Comparison of ENCODE assay signal across 21 cellular contexts in the genomic region with DNA sequence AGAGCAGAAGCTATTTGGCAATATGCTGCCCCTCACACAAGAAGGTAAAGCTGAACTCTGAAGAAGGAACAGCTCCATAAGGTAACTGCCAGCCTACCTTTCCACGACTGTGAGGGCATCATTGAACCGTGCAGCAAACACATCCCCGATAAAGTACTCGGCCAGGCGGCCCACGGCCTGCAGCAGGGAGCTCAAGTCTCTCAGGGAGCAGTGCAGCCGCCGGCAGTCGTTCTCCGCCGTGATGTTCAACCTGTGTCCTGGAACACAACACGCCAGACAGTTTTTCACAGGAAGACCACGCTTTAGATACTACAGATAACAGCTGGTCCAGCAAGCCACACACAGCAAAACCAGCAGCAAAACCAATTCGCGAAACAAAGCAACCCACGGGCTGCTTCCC.
A peak's percentile ranks its signal among the peaks of the same experiment; 100 is the strongest.
DNase-seq lines count a peak whose midpoint lies in the region; ATAC-seq, FAIRE-seq and TF ChIP-seq lines count a peak whose summit lies in the region.
"Had no signal": no experiment of that assay in that cellular context is flagged by ENCODE, and none has a peak within 500 bp of the region (broad histone marks: within the 10 kb centered on the region; RNA-seq: fewer than 3 reads in every experiment).

No MANE protein-coding gene starts in this region.

- TF ChIP-seq EP300 in K562 (IDR thresholded peaks at IDR 0.05; ENCODE audit: low read length) = no peak

- intact Hi-C loops in K562 (cut with micrococcal nuclease) = no loop called here

- no peak overlapping the region for H3K18ac ChIP-seq in neuronal stem cell (ENCODE audit: low read length)

- peak overlapping the region; percentile 56 for H2BK5ac ChIP-seq in neuronal stem cell (ENCODE audit: low read length)

- POLR2A ChIA-PET in K562 (lab: Yijun Ruan, JAX) = interaction anchor here (1.4 kb wide), 1 partner anchor 18 kb away, joined by 3 read pairs; no protein-coding TSS in a partner anchor

- H3K9ac ChIP-seq in K562 (ENCODE audit: insufficient read depth in 1 of 2, low read depth in 2 of 2, low read length in 2 of 2) = no peak overlapping the region
- H3K9ac ChIP-seq in neuronal stem cell (ENCODE audit: low read depth, low read length, poor library complexity) = no peak overlapping the region
- H3K9ac ChIP-seq: KMS-11 had no signal

- H3K14ac ChIP-seq in neuronal stem cell (ENCODE audit: low read length) = no peak overlapping the region

- H3K4me1 ChIP-seq in K562 (replicated peaks in 1 of 2; ENCODE audit: control insufficient read depth in 2 of 2, insufficient read depth in 2 of 2, low read length in 2 of 2) = peaks cover 9 to 15% of the 10 kb centered on the region in 2 experiments; a peak in 4 of 5 replicates
- peaks cover 0 to 6% of the 10 kb centered on the region in 2 donors for H3K4me1 ChIP-seq in neuronal stem cell (ENCODE audit: control insufficient read depth in 2 of 2, insufficient read depth in 1 of 2, low read depth in 1 of 2, low read length in 2 of 2)
- H3K4me1 ChIP-seq: A549 had no signal

- DNase-seq in stimulated activated naive CD8-positive, alpha-beta T cell treated with anti-CD3 and anti-CD28 coated beads, Interleukin-15, Interleukin-2, amounts not matched to agents 100 U/mL and 50 U/mL, for 24 hours = no peak
- no peak for DNase-seq in K562 (ENCODE audit: extremely low read depth in 1 of 4, low spot score in 3 of 4)
- no peak for DNase-seq in neuronal stem cell (ENCODE audit: low spot score)
- DNase-seq in GF-D8 (lab: John Stamatoyannopoulos, UW) = no peak
- no peak for DNase-seq in SKM-1 treated with dmso at 0.1 percent for 144 hours (lab: John Stamatoyannopoulos, UW; ENCODE audit: unreplicated experiment)
- no peak for DNase-seq in NCI-H510A treated with DMSO at 0.1 percent for 48 hours (lab: John Stamatoyannopoulos, UW)
- DNase-seq: CD8-positive, alpha-beta T cell; DND-41; NCI-H1092 treated with DMSO at 0.1 percent for 48 hours; NCI-H1436 treated with DMSO at 0.1 percent for 48 hours; NCI-H1930; NCI-H510A; NCI-H748 treated with DMSO at 0.1 percent for 48 hours had no signal

- TF ChIP-seq RAD21 in K562 (CRISPR knock-in tag; conservative IDR thresholded peaks at IDR 0.05 in 1 of 2, IDR thresholded peaks at IDR 0.05 in 1 of 2) = no peak

- H3K4me3 Mint-ChIP-seq in stimulated activated naive CD8-positive, alpha-beta T cell treated with anti-CD3 and anti-CD28 coated beads, Interleukin-15, Interleukin-2, amounts not matched to agents 100 ng/mL and 50 ng/mL, for 24 hours = no peak overlapping the region
- H3K4me3 Mint-ChIP-seq: CD8-positive, alpha-beta T cell had no signal

- H2AK5ac ChIP-seq in neuronal stem cell (ENCODE audit: low read depth, low read length) = no peak overlapping the region

- H3K4me3 ChIP-seq in K562 = no peak overlapping the region
- no peak overlapping the region for H3K4me3 ChIP-seq in neuronal stem cell (ENCODE audit: low read length in 2 of 2)
- H3K4me3 ChIP-seq: A549 had no signal

- no peak for TF ChIP-seq CTCF in K562 (IDR thresholded peaks at IDR 0.05 in 2 of 3, conservative IDR thresholded peaks at IDR 0.05 in 1 of 3; ENCODE audit: insufficient read depth in 2 of 3, low read depth in 1 of 3, low read length in 3 of 3)

- peaks cover 3% of the 10 kb centered on the region for H3K79me1 ChIP-seq in neuronal stem cell (ENCODE audit: low read depth, low read length)

- no peaks in the 10 kb centered on the region for H3K9me3 Mint-ChIP-seq in stimulated activated naive CD8-positive, alpha-beta T cell treated with anti-CD3 and anti-CD28 coated beads, Interleukin-15, Interleukin-2, amounts not matched to agents 100 ng/mL and 50 ng/mL, for 24 hours
- H3K9me3 Mint-ChIP-seq: CD8-positive, alpha-beta T cell had no signal

- ATAC-seq in stimulated activated naive CD8-positive, alpha-beta T cell treated with anti-CD3 and anti-CD28 coated beads, Interleukin-15, Interleukin-2, amounts not matched to agents 100 U/mL and 50 U/mL, for 24 hours = no peak
- ATAC-seq in K562 = no peak
- ATAC-seq: A549; CD8-positive, alpha-beta T cell; HCT116; SK-N-SH treated with all-trans-retinoic acid at 6 μM for 48 hours had no signal

- H4K91ac ChIP-seq in neuronal stem cell (ENCODE audit: low read depth, low read length, poor library complexity) = no peak overlapping the region

- no peaks in the 10 kb centered on the region for H3K9me1 ChIP-seq in K562 (ENCODE audit: control insufficient read depth, insufficient read depth, low read length)

- no TSS peak for BruUV-seq in K562 (replicated peaks; lab: Mats Ljungman, UMichigan)

- CTCF ChIA-PET in K562 (lab: Yijun Ruan, JAX; ENCODE audit: low intra/inter-chr PET ratio) = no interaction called here

- H4K8ac ChIP-seq in neuronal stem cell (ENCODE audit: low read depth, low read length) = no peak overlapping the region

- no peak overlapping the region for H2BK15ac ChIP-seq in neuronal stem cell (ENCODE audit: low read length)

- H3K79me2 ChIP-seq in K562 (ENCODE audit: control insufficient read depth, insufficient read depth, low read length) = no peaks in the 10 kb centered on the region

- H3K36me3 Mint-ChIP-seq in stimulated activated naive CD8-positive, alpha-beta T cell treated with anti-CD3 and anti-CD28 coated beads, Interleukin-15, Interleukin-2, amounts not matched to agents 100 ng/mL and 50 ng/mL, for 24 hours (ENCODE audit: low read depth) = peaks cover 89% of the 10 kb centered on the region

- H3K27me3 ChIP-seq in K562 (ENCODE audit: control insufficient read depth in 2 of 2, insufficient read depth in 2 of 2, low read length in 2 of 2) = no peaks in the 10 kb centered on the region
- H3K27me3 ChIP-seq in neuronal stem cell (ENCODE audit: control insufficient read depth in 3 of 3, insufficient read depth in 3 of 3, low read depth in 1 of 3, low read length in 3 of 3) = no peaks in the 10 kb centered on the region

- peaks cover 97% of the 10 kb centered on the region for H3K36me3 ChIP-seq in K562 (ENCODE audit: control insufficient read depth, insufficient read depth, low read length)
- peaks cover 32 to 98% of the 10 kb centered on the region in 2 donors for H3K36me3 ChIP-seq in neuronal stem cell (replicated peaks in 1 of 2; ENCODE audit: control insufficient read depth in 2 of 2, insufficient read depth in 2 of 2, low read length in 2 of 2)

- 93% methylated on average over 13 of the region's 16 CpGs for WGBS in K562 (ENCODE audit: insufficient coverage, low coverage, missing lambda C conversion rate)
- no CpG with 5 or more reads among the region's 16 CpGs for whole genome bisulfite sequencing in neuronal stem cell (ENCODE audit: extremely low coverage in 2 of 2, insufficient read length in 2 of 2, insufficient replicate concordance in 1 of 2), 2 donors

- H3K4me1 Mint-ChIP-seq in stimulated activated naive CD8-positive, alpha-beta T cell treated with anti-CD3 and anti-CD28 coated beads, Interleukin-15, Interleukin-2, amounts not matched to agents 100 ng/mL and 50 ng/mL, for 24 hours (ENCODE audit: low read depth) = peaks cover 22% of the 10 kb centered on the region

- in situ Hi-C loops in K562 (cut with MboI) = no loop called here

- no peak for TF ChIP-seq POLR2A in K562 (conservative IDR thresholded peaks at IDR 0.05)

- no peak overlapping the region for H3K4ac ChIP-seq in neuronal stem cell (ENCODE audit: low read length)

- H3K27ac ChIP-seq in K562 (ENCODE audit: extremely low read depth, low read depth, low read length) = no peak overlapping the region
- H3K27ac ChIP-seq in neuronal stem cell (replicated peaks; ENCODE audit: low read length) = no peak overlapping the region
- H3K27ac ChIP-seq: A549, KMS-11 had no signal

- H2BK12ac ChIP-seq in neuronal stem cell (ENCODE audit: low read length) = no peak overlapping the region

- H3K27ac Mint-ChIP-seq in stimulated activated naive CD8-positive, alpha-beta T cell treated with anti-CD3 and anti-CD28 coated beads, Interleukin-15, Interleukin-2, amounts not matched to agents 100 ng/mL and 50 ng/mL, for 24 hours = peak overlapping the region; percentile 18
- H3K27ac Mint-ChIP-seq: CD8-positive, alpha-beta T cell had no signal

- no peaks in the 10 kb centered on the region for H3K9me3 ChIP-seq in K562 (replicated peaks; ENCODE audit: control insufficient read depth, insufficient read depth, low read depth, low read length)
- no peaks in the 10 kb centered on the region for H3K9me3 ChIP-seq in neuronal stem cell (replicated peaks in 1 of 2; ENCODE audit: control insufficient read depth in 2 of 2, insufficient read depth in 1 of 2, low read depth in 1 of 2, low read length in 2 of 2)
- H3K9me3 ChIP-seq: A549 had no signal

- no peak overlapping the region for H3K4me2 ChIP-seq in K562 (ENCODE audit: insufficient read depth, low read length)
- H3K4me2 ChIP-seq in neuronal stem cell (ENCODE audit: insufficient read depth, low read length, poor library complexity, severe bottlenecking) = no peak overlapping the region
- H3K4me2 ChIP-seq: A549, KMS-11 had no signal

- H4K20me1 ChIP-seq in K562 (replicated peaks; ENCODE audit: control insufficient read depth, insufficient read depth, low read length) = peaks cover 36% of the 10 kb centered on the region

- H2AFZ ChIP-seq in K562 (ENCODE audit: low read depth, low read length) (no peak overlapping the region), neuronal stem cell (ENCODE audit: low read length) (no peak overlapping the region)

- no peak for FAIRE-seq in K562 (lab: Jason Lieb, UNC)
- FAIRE-seq: A549, GM12891, H1, HTR-8/SVneo had no signal

- no peaks in the 10 kb centered on the region for H3K27me3 Mint-ChIP-seq in stimulated activated naive CD8-positive, alpha-beta T cell treated with anti-CD3 and anti-CD28 coated beads, Interleukin-15, Interleukin-2, amounts not matched to agents 100 ng/mL and 50 ng/mL, for 24 hours

- H3K23ac ChIP-seq in neuronal stem cell (ENCODE audit: low read depth, low read length, poor library complexity) = no peak overlapping the region

- no peak overlapping the region for H2BK120ac ChIP-seq in neuronal stem cell (ENCODE audit: low read depth, low read length)

TF ChIP-seq in K562, 482 proteins besides CTCF, POLR2A, EP300 and RAD21:
- TF ChIP-seq, protein P1, sequence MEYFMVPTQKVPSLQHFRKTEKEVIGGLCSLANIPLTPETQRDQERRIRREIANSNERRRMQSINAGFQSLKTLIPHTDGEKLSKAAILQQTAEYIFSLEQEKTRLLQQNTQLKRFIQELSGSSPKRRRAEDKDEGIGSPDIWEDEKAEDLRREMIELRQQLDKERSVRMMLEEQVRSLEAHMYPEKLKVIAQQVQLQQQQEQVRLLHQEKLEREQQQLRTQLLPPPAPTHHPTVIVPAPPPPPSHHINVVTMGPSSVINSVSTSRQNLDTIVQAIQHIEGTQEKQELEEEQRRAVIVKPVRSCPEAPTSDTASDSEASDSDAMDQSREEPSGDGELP (CRISPR knock-in tag; IDR thresholded peaks at IDR 0.05; ENCODE audit: borderline replicate concordance) = 0 out of 2 replicates have a peak, but pooled peaks have one; percentile 16
- TF ChIP-seq ZNF444 (CRISPR knock-in tag; IDR thresholded peaks at IDR 0.05) = no peak
TF ChIP-seq in K562: peak in this region for 1.
